22 cellular contexts compared by ENCODE assay signal in the genomic region with DNA sequence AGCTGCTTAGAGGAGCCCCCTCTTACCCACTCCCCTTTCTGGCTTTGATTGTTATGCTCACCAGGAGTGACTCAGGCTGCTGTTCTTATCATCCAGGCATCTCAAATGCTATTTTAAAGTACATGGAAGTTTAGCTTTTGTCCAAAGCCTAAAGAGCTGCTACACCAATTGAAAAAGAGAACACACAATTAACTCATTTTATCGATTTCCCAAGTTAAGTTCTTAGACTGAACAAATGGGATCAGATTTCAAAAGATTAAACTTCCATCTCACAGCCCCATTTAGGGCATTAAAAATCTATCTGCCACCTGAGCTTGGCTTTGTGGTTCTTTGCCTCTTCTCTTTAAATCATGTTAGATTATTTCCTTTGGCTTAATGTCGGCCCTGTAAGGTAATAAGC.
DNase-seq lines count a peak whose midpoint lies in the region; ATAC-seq and TF ChIP-seq lines count a peak whose summit lies in the region.
"Had no signal": no experiment of that assay in that cellular context is flagged by ENCODE, and none has a peak within 500 bp of the region (broad histone marks: within the 10 kb centered on the region; RNA-seq: fewer than 3 reads in every experiment).

No MANE protein-coding gene starts in this region.

- no peaks in the 10 kb centered on the region for H3K36me3 ChIP-seq in osteoblast (ENCODE audit: insufficient read depth, low read length)
- H3K36me3 ChIP-seq: BLaER1 had no signal

- H3K4me1 ChIP-seq in osteoblast (ENCODE audit: insufficient read depth, low read length) = no peaks in the 10 kb centered on the region
- H3K4me1 ChIP-seq: BLaER1 had no signal

- H3K4me2 ChIP-seq in osteoblast (ENCODE audit: insufficient read depth, low read length) = no peak overlapping the region
- H3K4me2 ChIP-seq: BLaER1, KMS-11, SK-N-SH had no signal

- no peaks in the 10 kb centered on the region for H3K4me1 Mint-ChIP-seq in T-cell

- no peak overlapping the region for H2AFZ ChIP-seq in osteoblast (ENCODE audit: low read length)
- H2AFZ ChIP-seq: GM23248 had no signal

- H3K27ac ChIP-seq in osteoblast (ENCODE audit: low read depth, low read length) = no peak overlapping the region
- H3K27ac ChIP-seq: BLaER1, GM23248, KMS-11 had no signal

- POLR2A ChIA-PET in T-cell (lab: Charles Lee) = no interaction called here

- no peaks in the 10 kb centered on the region for H3K9me3 ChIP-seq in osteoblast (ENCODE audit: low read depth, low read length)
- H3K9me3 ChIP-seq: BLaER1, SK-N-SH had no signal

- CTCF ChIA-PET in T-cell (lab: Charles Lee) = interaction anchor here in 1 of 2 donors (0.6 kb wide), 1 partner anchor 265 kb away, joined by 3 read pairs; no protein-coding TSS in a partner anchor

- no peaks in the 10 kb centered on the region for H3K36me3 Mint-ChIP-seq in T-cell

- H4K20me1 ChIP-seq in osteoblast (ENCODE audit: insufficient read depth, low read length) = no peaks in the 10 kb centered on the region
- H4K20me1 ChIP-seq: BLaER1 had no signal

- H3K27me3 Mint-ChIP-seq in T-cell = peaks cover 13 to 32% of the 10 kb centered on the region in 2 donors

- H3K79me2 ChIP-seq in osteoblast (ENCODE audit: insufficient read depth, low read length) = no peaks in the 10 kb centered on the region

- H3K4me3 Mint-ChIP-seq in T-cell = no peak overlapping the region
- H3K4me3 Mint-ChIP-seq: CD4-positive, alpha-beta T cell; H9; T-helper 2 cell treated with Interferon-gamma antibody and Interleukin-4, amounts not matched to agents 5 μg/mL and 100 μg/mL, for 36 hours had no signal

- no peak overlapping the region for H3K4me3 ChIP-seq in osteoblast (ENCODE audit: insufficient read depth, low read length)
- H3K4me3 ChIP-seq: BLaER1, GM23248 had no signal

- no peak overlapping the region for H3K27ac Mint-ChIP-seq in T-cell
- H3K27ac Mint-ChIP-seq: CD4-positive, alpha-beta T cell; H9; T-helper 2 cell treated with Interferon-gamma antibody and Interleukin-4, amounts not matched to agents 5 μg/mL and 100 μg/mL, for 36 hours had no signal

- H3K27me3 ChIP-seq in osteoblast (ENCODE audit: insufficient read depth, low read length) = peaks cover 5% of the 10 kb centered on the region
- H3K27me3 ChIP-seq: BLaER1 had no signal

- ATAC-seq in left colon = peak; percentile 39
- no peak for ATAC-seq in HG02870 (IDR thresholded peaks at IDR 0.05; ENCODE audit: unreplicated experiment)
- no peak for ATAC-seq in T-cell (replicated peaks in 1 of 4)
- ATAC-seq: Panc1 had no signal

- H3K9me3 Mint-ChIP-seq in T-cell = no peaks in the 10 kb centered on the region
- H3K9me3 Mint-ChIP-seq: CD4-positive, alpha-beta T cell; H9; T-helper 2 cell treated with Interferon-gamma antibody and Interleukin-4, amounts not matched to agents 5 μg/mL and 100 μg/mL, for 36 hours had no signal

- peak; percentile 9 for DNase-seq in HT-29 (ENCODE audit: low spot score)
- DNase-seq in NCI-H2107 treated with DMSO at 0.1 percent for 48 hours (lab: John Stamatoyannopoulos, UW; ENCODE audit: unreplicated experiment) = peak; percentile 93
- peak; percentile 71 for DNase-seq in NCI-H82 (lab: John Stamatoyannopoulos, UW)
- no peak for DNase-seq in left colon
- no peak for DNase-seq in osteoblast (ENCODE audit: insufficient read length, low spot score, missing footprints)
- DNase-seq in T-cell = no peak
- DNase-seq in amygdala (lab: John Stamatoyannopoulos, UW) = no peak
- DNase-seq: CD4-positive, alpha-beta T cell; COR-L47; GM23248; H9; IMR-90; NCI-H1092 treated with DMSO at 0.1 percent for 48 hours; NCI-H187 treated with DMSO at 0.1 percent for 48 hours; NCI-H510A; SIG-M5; SK-N-SH had no signal

- no peak for TF ChIP-seq CTCF in osteoblast (IDR thresholded peaks at IDR 0.05; ENCODE audit: extremely low read depth, low read depth, low read length)

- intact Hi-C loops in left colon (cut with DNase I, micrococcal nuclease) = no loop called here

Comparison
In these comparisons a context has a peak if more than half of its experiments do, and no peak if none do; other contexts are left out.
1. DNase-seq: peak in HT-29 (single experiment), NCI-H2107 treated with DMSO at 0.1 percent for 48 hours (single experiment) and NCI-H82 (single experiment); none in left colon (0 of 2), osteoblast (single experiment), T-cell (0 of 34) and amygdala (0 of 56).